Comparison of ENCODE assay signal across 1 cellular context in genomic region chr20:13718161-13718560, GRCh38.
TF ChIP-seq lines count a peak whose summit lies in the region.

No MANE protein-coding gene starts in this region.

TF ChIP-seq in WTC11, 78 proteins besides CTCF, POLR2A, EP300 and RAD21 (continued from another document):
- TF ChIP-seq HMGXB4 (CRISPR knock-in tag; IDR thresholded peaks at IDR 0.05) (no peak), MXD4 (CRISPR knock-in tag; IDR thresholded peaks at IDR 0.05; ENCODE audit: borderline replicate concordance) (no peak), PRRX2 (CRISPR knock-in tag; IDR thresholded peaks at IDR 0.05) (no peak), ZNF416 (CRISPR knock-in tag; IDR thresholded peaks at IDR 0.05) (no peak), ELF4 (CRISPR knock-in tag; IDR thresholded peaks at IDR 0.05; ENCODE audit: low read depth) (no peak)
